ENCODE assay signal across 25 cellular contexts in the genomic region with DNA sequence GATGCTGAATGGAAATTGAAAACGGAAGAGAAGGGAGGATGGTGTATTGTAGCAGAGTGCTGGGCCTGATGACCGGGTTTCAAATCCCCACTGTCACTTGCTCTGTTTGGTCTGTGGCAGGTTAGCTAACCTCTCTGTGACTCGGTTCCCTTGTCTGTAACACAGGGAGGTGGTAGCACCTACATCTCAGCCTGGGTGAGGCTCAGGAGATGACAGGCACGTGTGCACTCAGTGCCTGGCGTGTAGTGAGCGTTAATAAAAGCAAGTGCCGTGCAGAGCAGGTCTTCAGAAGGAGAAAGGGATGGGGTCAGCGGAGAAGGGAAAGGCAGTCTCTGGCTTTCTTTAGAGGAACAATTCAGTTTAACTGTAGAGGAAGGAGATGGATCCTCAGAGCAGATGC.
DNase-seq lines count a peak whose midpoint lies in the region; ATAC-seq and TF ChIP-seq lines count a peak whose summit lies in the region.
"Had no signal": no experiment of that assay in that cellular context is flagged by ENCODE, and none has a peak within 500 bp of the region (broad histone marks: within the 10 kb centered on the region; RNA-seq: fewer than 3 reads in every experiment).

No MANE protein-coding gene starts in this region.

- H3K4me3 ChIP-seq in esophagus muscularis mucosa (no peak overlapping the region), neuronal stem cell (ENCODE audit: low read length in 2 of 2) (no peak overlapping the region)
- H3K4me3 ChIP-seq: BLaER1, GM12878 had no signal

- no peak overlapping the region for H3K9ac ChIP-seq in neuronal stem cell (ENCODE audit: low read depth, low read length, poor library complexity)
- H3K9ac ChIP-seq: BLaER1 had no signal

- H3K27me3 Mint-ChIP-seq in natural killer cell treated with Interleukin-12 subunit alpha and Interleukin-12 subunit beta and Interleukin-15 and Interleukin-18, amount 100 ng/mL, for 72 hours = peaks cover 18 to 40% of the 10 kb centered on the region in 2 donors
- H3K27me3 Mint-ChIP-seq in natural killer cell (ENCODE audit: low read depth in 2 of 2) = peaks cover 17 to 18% of the 10 kb centered on the region in 2 donors

- no peak overlapping the region for H3K27ac Mint-ChIP-seq in natural killer cell treated with Interleukin-12 subunit alpha and Interleukin-12 subunit beta and Interleukin-15 and Interleukin-18, amount 100 ng/mL, for 72 hours
- no peak overlapping the region for H3K27ac Mint-ChIP-seq in natural killer cell
- H3K27ac Mint-ChIP-seq: CD14-positive monocyte; CD4-positive, alpha-beta memory T cell; CD8-positive, alpha-beta memory T cell had no signal

- H3K4me1 Mint-ChIP-seq in natural killer cell treated with Interleukin-12 subunit alpha and Interleukin-12 subunit beta and Interleukin-15 and Interleukin-18, amount 100 ng/mL, for 72 hours (ENCODE audit: low read depth in 2 of 2) = no peaks in the 10 kb centered on the region
- no peaks in the 10 kb centered on the region for H3K4me1 Mint-ChIP-seq in natural killer cell
- H3K4me1 Mint-ChIP-seq: CD14-positive monocyte; CD4-positive, alpha-beta memory T cell; CD4-positive, CD25-positive, alpha-beta regulatory T cell; CD8-positive, alpha-beta memory T cell had no signal

- H3K4me2 ChIP-seq in neuronal stem cell (ENCODE audit: insufficient read depth, low read length, poor library complexity, severe bottlenecking) = no peak overlapping the region
- H3K4me2 ChIP-seq: BLaER1 had no signal

- H3K4me1 ChIP-seq in esophagus muscularis mucosa = no peaks in the 10 kb centered on the region
- H3K4me1 ChIP-seq in neuronal stem cell (ENCODE audit: control insufficient read depth in 2 of 2, insufficient read depth in 1 of 2, low read depth in 1 of 2, low read length in 2 of 2) = peaks cover 3 to 7% of the 10 kb centered on the region in 2 donors
- H3K4me1 ChIP-seq: BE2C had no signal

- peak overlapping the region; percentile 30 for H3K18ac ChIP-seq in neuronal stem cell (ENCODE audit: low read length)

- no peak overlapping the region for H3K27ac ChIP-seq in esophagus muscularis mucosa (replicated peaks in 1 of 4)
- no peak overlapping the region for H3K27ac ChIP-seq in neuronal stem cell (replicated peaks; ENCODE audit: low read length)
- H3K27ac ChIP-seq: BLaER1 had no signal

- 86% methylated on average over 8 of the region's 8 CpGs for WGBS in esophagus muscularis mucosa
- no CpG with 5 or more reads among the region's 8 CpGs for WGBS in neuronal stem cell (ENCODE audit: extremely low coverage in 2 of 2, insufficient read length in 2 of 2, insufficient replicate concordance in 1 of 2), 2 donors

- H3K27me3 ChIP-seq in esophagus muscularis mucosa = peaks cover 0 to 12% (median 0%) of the 10 kb centered on the region in 4 donors
- no peaks in the 10 kb centered on the region for H3K27me3 ChIP-seq in neuronal stem cell (ENCODE audit: control insufficient read depth in 3 of 3, insufficient read depth in 3 of 3, low read depth in 1 of 3, low read length in 3 of 3)
- H3K27me3 ChIP-seq: BE2C, BLaER1 had no signal

- no peaks in the 10 kb centered on the region for H3K9me3 Mint-ChIP-seq in natural killer cell treated with Interleukin-12 subunit alpha and Interleukin-12 subunit beta and Interleukin-15 and Interleukin-18, amount 100 ng/mL, for 72 hours
- H3K9me3 Mint-ChIP-seq in natural killer cell = no peaks in the 10 kb centered on the region

- H2AFZ ChIP-seq in neuronal stem cell (ENCODE audit: low read length) = no peak overlapping the region

- H3K23ac ChIP-seq in neuronal stem cell (ENCODE audit: low read depth, low read length, poor library complexity) = no peak overlapping the region

- no peak overlapping the region for H4K8ac ChIP-seq in neuronal stem cell (ENCODE audit: low read depth, low read length)

- no peak overlapping the region for H2BK120ac ChIP-seq in neuronal stem cell (ENCODE audit: low read depth, low read length)

- H3K79me1 ChIP-seq in neuronal stem cell (ENCODE audit: low read depth, low read length) = no peaks in the 10 kb centered on the region

- H3K36me3 Mint-ChIP-seq in natural killer cell treated with Interleukin-12 subunit alpha and Interleukin-12 subunit beta and Interleukin-15 and Interleukin-18, amount 100 ng/mL, for 72 hours = no peaks in the 10 kb centered on the region
- H3K36me3 Mint-ChIP-seq in natural killer cell = no peaks in the 10 kb centered on the region
- H3K36me3 Mint-ChIP-seq: CD14-positive monocyte; CD4-positive, alpha-beta memory T cell; CD4-positive, CD25-positive, alpha-beta regulatory T cell; CD8-positive, alpha-beta memory T cell had no signal

- H4K91ac ChIP-seq in neuronal stem cell (ENCODE audit: low read depth, low read length, poor library complexity) = no peak overlapping the region

- H3K4ac ChIP-seq in neuronal stem cell (ENCODE audit: low read length) = no peak overlapping the region

- H3K9me3 ChIP-seq in esophagus muscularis mucosa = no peaks in the 10 kb centered on the region
- H3K9me3 ChIP-seq in neuronal stem cell (replicated peaks in 1 of 2; ENCODE audit: control insufficient read depth in 2 of 2, insufficient read depth in 1 of 2, low read depth in 1 of 2, low read length in 2 of 2) = no peaks in the 10 kb centered on the region
- H3K9me3 ChIP-seq: BE2C, BLaER1 had no signal

- TF ChIP-seq EP300 in esophagus muscularis mucosa (IDR thresholded peaks at IDR 0.05) = no peak

- no peak overlapping the region for H2BK5ac ChIP-seq in neuronal stem cell (ENCODE audit: low read length)

- no peak for TF ChIP-seq POLR2A in esophagus muscularis mucosa (IDR thresholded peaks at IDR 0.05; ENCODE audit: low read depth)

- no peak overlapping the region for H2AK5ac ChIP-seq in neuronal stem cell (ENCODE audit: low read depth, low read length)

- DNase-seq in natural killer cell treated with Interleukin-12 subunit alpha and Interleukin-12 subunit beta and Interleukin-15 and Interleukin-18, amount 100 ng/mL, for 72 hours (ENCODE audit: low spot score) = peak; percentile 52
- DNase-seq in natural killer cell (no peak), esophagus muscularis mucosa (ENCODE audit: extremely low spot score) (peak; percentile 60), neuronal stem cell (ENCODE audit: low spot score) (no peak), NCI-H1694 (lab: John Stamatoyannopoulos, UW) (no peak), left ventricle myocardium superior (no peak)
- DNase-seq: 8988T; ACHN; BE2C; C1 segment of cervical spinal cord; CD4-positive, alpha-beta memory T cell; CD4-positive, CD25-positive, alpha-beta regulatory T cell; CD8-positive, alpha-beta memory T cell; COR-L47; DMS 273 treated with DMSO at 0.1 percent for 48 hours; DMS153; DMS53; DMS79; DND-41; EL; GDM1 had no signal

- H2BK15ac ChIP-seq in neuronal stem cell (ENCODE audit: low read length) = no peak overlapping the region

- no peak for ATAC-seq in natural killer cell treated with Interleukin-12 subunit alpha and Interleukin-12 subunit beta and Interleukin-15 and Interleukin-18, amount 100 ng/mL, for 72 hours
- ATAC-seq in natural killer cell = no peak
- ATAC-seq in left ventricle myocardium superior = no peak
- ATAC-seq in HG03045 (IDR thresholded peaks at IDR 0.05; ENCODE audit: unreplicated experiment) = no peak
- ATAC-seq: GM12878 had no signal

- intact Hi-C loops in natural killer cell (cut with micrococcal nuclease) (no loop called here), esophagus muscularis mucosa (cut with DNase I) (no loop called here), left ventricle myocardium superior (cut with micrococcal nuclease) (no loop called here)

- TF ChIP-seq CTCF in natural killer cell (IDR thresholded peaks at IDR 0.05) (no peak), esophagus muscularis mucosa (IDR thresholded peaks at IDR 0.05) (no peak)

- H2BK12ac ChIP-seq in neuronal stem cell (ENCODE audit: low read length) = no peak overlapping the region

- H3K4me3 Mint-ChIP-seq in natural killer cell treated with Interleukin-12 subunit alpha and Interleukin-12 subunit beta and Interleukin-15 and Interleukin-18, amount 100 ng/mL, for 72 hours = no peak overlapping the region
- no peak overlapping the region for H3K4me3 Mint-ChIP-seq in natural killer cell
- H3K4me3 Mint-ChIP-seq: CD14-positive monocyte; CD4-positive, alpha-beta memory T cell; CD4-positive, CD25-positive, alpha-beta regulatory T cell; CD8-positive, alpha-beta memory T cell had no signal

- H3K14ac ChIP-seq in neuronal stem cell (ENCODE audit: low read length) = no peak overlapping the region

- H3K36me3 ChIP-seq in esophagus muscularis mucosa = no peaks in the 10 kb centered on the region
- H3K36me3 ChIP-seq in neuronal stem cell (replicated peaks in 1 of 2; ENCODE audit: control insufficient read depth in 2 of 2, insufficient read depth in 2 of 2, low read length in 2 of 2) = no peaks in the 10 kb centered on the region
- H3K36me3 ChIP-seq: BE2C, BLaER1 had no signal

Comparison
In these comparisons a context has a peak if more than half of its experiments do, and no peak if none do; other contexts are left out.
1. DNase-seq: peak in natural killer cell treated with Interleukin-12 subunit alpha and Interleukin-12 subunit beta and Interleukin-15 and Interleukin-18, amount 100 ng/mL, for 72 hours (single experiment) and esophagus muscularis mucosa (single experiment); none in natural killer cell (single experiment), neuronal stem cell (single experiment), NCI-H1694 (single experiment) and left ventricle myocardium superior (single experiment).